39 cellular contexts compared by ENCODE assay signal in the genomic region with DNA sequence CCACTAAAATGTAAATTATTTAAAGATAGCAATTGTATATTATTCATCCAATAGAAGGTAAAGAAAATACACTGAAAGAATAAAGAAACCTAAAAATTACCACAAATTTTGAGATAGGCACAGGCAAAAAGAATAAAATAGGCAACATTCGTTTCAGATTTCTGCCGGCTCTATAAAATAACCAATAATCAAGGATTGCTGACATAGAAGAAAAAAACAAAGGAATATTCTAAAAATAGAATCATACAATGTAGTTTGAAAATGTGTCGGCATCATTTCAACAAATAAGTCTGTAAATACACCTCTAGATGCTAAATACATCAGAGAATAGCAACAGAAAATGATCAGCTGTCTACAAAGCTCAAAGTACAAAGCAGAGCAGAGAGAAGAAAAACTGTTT.
"Had no signal": no experiment of that assay in that cellular context is flagged by ENCODE, and none has a peak within 500 bp of the region (broad histone marks: within the 10 kb centered on the region; RNA-seq: fewer than 3 reads in every experiment).

No MANE protein-coding gene starts in this region.

- H3K27me3 Mint-ChIP-seq: activated B cell treated with CpG ODN at 0.5 μM for 24 hours; activated CD4-positive, alpha-beta memory T cell treated with anti-CD3 and anti-CD28 coated beads for 36 hours; activated CD4-positive, alpha-beta T cell treated with anti-CD3 and anti-CD28 coated beads, Interleukin-2, amount 10 ng/mL, durations not matched to agents 24 days and 14 days; activated CD8-positive, alpha-beta T cell treated with anti-CD3 and anti-CD28 coated beads for 36 hours; activated naive CD4-positive, alpha-beta T cell treated with anti-CD3 and anti-CD28 coated beads, Interleukin-2, amount 10 ng/mL, durations not matched to agents 7 days and 5 days; activated naive CD4-positive, alpha-beta T cell treated with anti-CD3 and anti-CD28 coated beads, Interleukin-2, amount 50 U/mL, for 24 hours; activated naive CD8-positive, alpha-beta T cell; activated naive CD8-positive, alpha-beta T cell treated with anti-CD3 and anti-CD28 coated beads, Interleukin-2, amount 10 ng/mL, durations not matched to agents 7 days and 5 days; activated naive CD8-positive, alpha-beta T cell treated with anti-CD3 and anti-CD28 coated beads, Interleukin-2, amount 50 U/mL, for 24 hours; brain; central memory CD8-positive, alpha-beta T cell had no signal

- FAIRE-seq: bronchial epithelial cell, TTC549 had no signal

- H3K27ac Mint-ChIP-seq: activated B cell treated with CpG ODN at 0.5 μM for 24 hours; activated CD4-positive, alpha-beta memory T cell treated with anti-CD3 and anti-CD28 coated beads for 36 hours; activated CD4-positive, alpha-beta T cell treated with anti-CD3 and anti-CD28 coated beads, Interleukin-2, amount 10 ng/mL, durations not matched to agents 24 days and 14 days; activated CD8-positive, alpha-beta T cell treated with anti-CD3 and anti-CD28 coated beads for 36 hours; activated naive CD4-positive, alpha-beta T cell treated with anti-CD3 and anti-CD28 coated beads, Interleukin-2, amount 10 ng/mL, durations not matched to agents 7 days and 5 days; activated naive CD4-positive, alpha-beta T cell treated with anti-CD3 and anti-CD28 coated beads, Interleukin-2, amount 50 U/mL, for 24 hours; activated naive CD8-positive, alpha-beta T cell; activated naive CD8-positive, alpha-beta T cell treated with anti-CD3 and anti-CD28 coated beads, Interleukin-2, amount 10 ng/mL, durations not matched to agents 7 days and 5 days; activated naive CD8-positive, alpha-beta T cell treated with anti-CD3 and anti-CD28 coated beads, Interleukin-2, amount 50 U/mL, for 24 hours; activated T-cell treated with anti-CD3 and anti-CD28 coated beads, Interleukin-2, amount 50 U/mL, for 72 hours; activated T-helper 1 cell treated with anti-CD3 and anti-CD28 coated beads, Interleukin-12 subunit alpha, Interleukin-12 subunit beta, Interleukin-2, Interleukin-4 antibody, amounts not matched to agents 30 ng/mL and 10 ng/mL and 1 ng/mL, durations not matched to agents 14 hours and 24 hours and 36 hours; activated T-helper 2 cell treated with anti-CD3 and anti-CD28 coated beads, Interferon-gamma antibody, Interleukin-2, Interleukin-4, amounts not matched to agents 10 μg/mL and 5 μg/mL and 100 μg/mL, durations not matched to agents 14 hours and 24 hours and 36 hours; brain; T-helper 1 cell treated with Interleukin-12 subunit alpha and Interleukin-12 subunit beta and Interleukin-4 antibody, amounts not matched to agents 30 μg/mL and 1 μg/mL, for 36 hours; T-helper 2 cell treated with Interferon-gamma antibody and Interleukin-4, amounts not matched to agents 5 μg/mL and 100 μg/mL, for 36 hours had no signal

- ATAC-seq: activated CD8-positive, alpha-beta T cell treated with anti-CD3 and anti-CD28 coated beads for 36 hours; activated naive CD8-positive, alpha-beta T cell treated with anti-CD3 and anti-CD28 coated beads, Interleukin-2, amount 50 U/mL, for 24 hours; activated T-cell treated with anti-CD3 and anti-CD28 coated beads, Interleukin-2, amount 50 U/mL, for 4 hours; activated T-cell treated with anti-CD3 and anti-CD28 coated beads, Interleukin-2, amount 50 U/mL, for 72 hours had no signal

- H3K4me1 Mint-ChIP-seq: activated B cell treated with CpG ODN at 0.5 μM for 24 hours; activated CD4-positive, alpha-beta T cell treated with anti-CD3 and anti-CD28 coated beads, Interleukin-2, amount 10 ng/mL, durations not matched to agents 24 days and 14 days; activated naive CD4-positive, alpha-beta T cell treated with anti-CD3 and anti-CD28 coated beads, Interleukin-2, amount 10 ng/mL, durations not matched to agents 7 days and 5 days; activated naive CD4-positive, alpha-beta T cell treated with anti-CD3 and anti-CD28 coated beads, Interleukin-2, amount 50 U/mL, for 24 hours; activated naive CD8-positive, alpha-beta T cell treated with anti-CD3 and anti-CD28 coated beads, Interleukin-2, amount 10 ng/mL, durations not matched to agents 7 days and 5 days; activated naive CD8-positive, alpha-beta T cell treated with anti-CD3 and anti-CD28 coated beads, Interleukin-2, amount 50 U/mL, for 24 hours; central memory CD8-positive, alpha-beta T cell had no signal

- H3K27me3 ChIP-seq: ascending aorta, cardiac muscle cell had no signal

- H3K4me3 ChIP-seq: ascending aorta, cardiac muscle cell had no signal

- H3K36me3 ChIP-seq: ascending aorta, cardiac muscle cell had no signal

- H3K36me3 Mint-ChIP-seq: activated CD4-positive, alpha-beta memory T cell treated with anti-CD3 and anti-CD28 coated beads for 36 hours; activated naive CD4-positive, alpha-beta T cell treated with anti-CD3 and anti-CD28 coated beads, Interleukin-2, amount 10 ng/mL, durations not matched to agents 7 days and 5 days; activated naive CD4-positive, alpha-beta T cell treated with anti-CD3 and anti-CD28 coated beads, Interleukin-2, amount 50 U/mL, for 24 hours; activated naive CD8-positive, alpha-beta T cell; activated naive CD8-positive, alpha-beta T cell treated with anti-CD3 and anti-CD28 coated beads, Interleukin-2, amount 10 ng/mL, durations not matched to agents 7 days and 5 days; brain had no signal

- H3K4me3 Mint-ChIP-seq: activated B cell treated with CpG ODN at 0.5 μM for 24 hours; activated CD4-positive, alpha-beta memory T cell treated with anti-CD3 and anti-CD28 coated beads for 36 hours; activated CD4-positive, alpha-beta T cell treated with anti-CD3 and anti-CD28 coated beads, Interleukin-2, amount 10 ng/mL, durations not matched to agents 24 days and 14 days; activated CD8-positive, alpha-beta T cell treated with anti-CD3 and anti-CD28 coated beads for 36 hours; activated naive CD4-positive, alpha-beta T cell treated with anti-CD3 and anti-CD28 coated beads, Interleukin-2, amount 10 ng/mL, durations not matched to agents 7 days and 5 days; activated naive CD4-positive, alpha-beta T cell treated with anti-CD3 and anti-CD28 coated beads, Interleukin-2, amount 50 U/mL, for 24 hours; activated naive CD8-positive, alpha-beta T cell; activated naive CD8-positive, alpha-beta T cell treated with anti-CD3 and anti-CD28 coated beads, Interleukin-2, amount 10 ng/mL, durations not matched to agents 7 days and 5 days; activated naive CD8-positive, alpha-beta T cell treated with anti-CD3 and anti-CD28 coated beads, Interleukin-2, amount 50 U/mL, for 24 hours; activated T-cell treated with anti-CD3 and anti-CD28 coated beads, Interleukin-2, amount 50 U/mL, for 4 hours; activated T-cell treated with anti-CD3 and anti-CD28 coated beads, Interleukin-2, amount 50 U/mL, for 72 hours; activated T-helper 1 cell treated with anti-CD3 and anti-CD28 coated beads, Interleukin-12 subunit alpha, Interleukin-12 subunit beta, Interleukin-2, Interleukin-4 antibody, amounts not matched to agents 30 ng/mL and 10 ng/mL and 1 ng/mL, durations not matched to agents 14 hours and 24 hours and 36 hours; brain; central memory CD8-positive, alpha-beta T cell; T-helper 1 cell treated with Interleukin-12 subunit alpha and Interleukin-12 subunit beta and Interleukin-4 antibody, amounts not matched to agents 30 μg/mL and 1 μg/mL, for 36 hours; T-helper 2 cell treated with Interferon-gamma antibody and Interleukin-4, amounts not matched to agents 5 μg/mL and 100 μg/mL, for 36 hours had no signal

- H3K9me3 Mint-ChIP-seq: activated CD8-positive, alpha-beta T cell treated with anti-CD3 and anti-CD28 coated beads for 36 hours; activated naive CD8-positive, alpha-beta T cell treated with anti-CD3 and anti-CD28 coated beads, Interleukin-2, amount 10 ng/mL, durations not matched to agents 7 days and 5 days; brain had no signal

- DNase-seq: activated B cell treated with CpG ODN at 0.5 μM for 24 hours; activated CD4-positive, alpha-beta memory T cell treated with anti-CD3 and anti-CD28 coated beads for 36 hours; activated CD4-positive, alpha-beta T cell treated with anti-CD3 and anti-CD28 coated beads for 4 hours; activated CD4-positive, alpha-beta T cell treated with anti-CD3 and anti-CD28 coated beads, Interleukin-2, amount 10 ng/mL, durations not matched to agents 24 days and 14 days; activated CD4-positive, alpha-beta T cell treated with anti-CD3 and anti-CD28 coated beads, Interleukin-2, amount 50 U/mL, for 1 hour; activated CD4-positive, alpha-beta T cell treated with anti-CD3 and anti-CD28 coated beads, Interleukin-2, amount 50 U/mL, for 4 hours; activated CD4-positive, CD25-positive, alpha-beta regulatory T cell treated with anti-CD3 and anti-CD28 coated beads, Interleukin-2, amount 50 U/mL, for 72 hours; activated CD8-positive, alpha-beta memory T cell treated with anti-CD3 and anti-CD28 coated beads, Interleukin-2, amount 50 U/mL, for 4 hours; activated CD8-positive, alpha-beta T cell treated with anti-CD3 and anti-CD28 coated beads for 36 hours; activated effector memory CD4-positive, alpha-beta T cell treated with Interleukin-2 at 50 U/mL for 16 hours; activated gamma-delta T cell; activated naive CD4-positive, alpha-beta T cell treated with anti-CD3 and anti-CD28 coated beads, Interleukin-2, amount 10 ng/mL, durations not matched to agents 7 days and 5 days; activated naive CD4-positive, alpha-beta T cell treated with Interleukin-2 at 50 U/mL for 16 hours; activated naive CD8-positive, alpha-beta T cell treated with anti-CD3 and anti-CD28 coated beads, Interleukin-2, amount 10 ng/mL, durations not matched to agents 7 days and 5 days; activated naive CD8-positive, alpha-beta T cell treated with anti-CD3 and anti-CD28 coated beads, Interleukin-2, amount 50 U/mL, for 24 hours; activated T-cell treated with anti-CD3 and anti-CD28 coated beads for 4 hours; activated T-cell treated with anti-CD3 and anti-CD28 coated beads, Interleukin-2, amount 50 U/mL, for 1 hour; activated T-cell treated with anti-CD3 and anti-CD28 coated beads, Interleukin-2, amount 50 U/mL, for 4 hours; activated T-cell treated with anti-CD3 and anti-CD28 coated beads, Interleukin-2, amount 50 U/mL, for 72 hours; amygdala; anterior cingulate cortex; caudate nucleus; cerebellar nuclear complex; T-helper 1 cell; T-helper 2 cell; T-helper 9 cell had no signal

- H3K27ac ChIP-seq: ascending aorta, cardiac muscle cell, VCaP had no signal

- H3K9me3 ChIP-seq: ascending aorta had no signal

- H3K4me1 ChIP-seq: ascending aorta had no signal
